In genomic region chr6:138403801-138404665, GRCh38 we compare ENCODE assay signal across 8 cellular contexts. TPM values are rescaled to one million over a fixed set of nuclear protein-coding genes. Genes with fewer than 3 reads are reported as not detected.
DNase-seq lines count a peak whose midpoint lies in the region; ATAC-seq, FAIRE-seq and TF ChIP-seq lines count a peak whose summit lies in the region.

TSS of gene HEBP2 (plus strand) at chr6:138404223. CDS start at chr6:138404496, 273 bp downstream.

- peak within 1 kb of the TSS; percentile 28; the same call in 1 of the 2 replicates for H3K27ac ChIP-seq in ACC112 (ENCODE audit: low read depth, low read length)

- H3K36me3 ChIP-seq in ACC112 (ENCODE audit: insufficient read depth, low read length) (peaks cover 12% of the 10 kb centered on the region; the same call in 1 of the 2 replicates), bronchial epithelial cell (ENCODE audit: control insufficient read depth, insufficient read depth, low read length) (peaks cover 14% of the 10 kb centered on the region)

- peak; percentile 61 for ATAC-seq in GM18873 (IDR thresholded peaks at IDR 0.05; ENCODE audit: low FRiP score, unreplicated experiment)
- ATAC-seq in HG03139 (IDR thresholded peaks at IDR 0.05; ENCODE audit: unreplicated experiment) = peak; percentile 68

- H2AFZ ChIP-seq in ACC112 (ENCODE audit: low read length, unreplicated experiment) = peak within 1 kb of the TSS; percentile 89

- H3K4me3 ChIP-seq in ACC112 (ENCODE audit: low read depth, low read length) = peak within 1 kb of the TSS; percentile 97
- peak within 1 kb of the TSS; percentile 84 for H3K4me3 ChIP-seq in WI38 (ENCODE audit: low read depth, low read length)
- peak within 1 kb of the TSS; percentile 76 for H3K4me3 ChIP-seq in bronchial epithelial cell (ENCODE audit: low read depth, low read length)

- no peak for FAIRE-seq in bronchial epithelial cell (lab: Jason Lieb, UNC)

- H3K27me3 ChIP-seq in ACC112 (ENCODE audit: insufficient read depth, low read length) (no peaks in the 10 kb centered on the region), bronchial epithelial cell (ENCODE audit: control insufficient read depth, insufficient read depth, low read length) (no peaks in the 10 kb centered on the region)

- peaks cover 7% of the 10 kb centered on the region for H3K4me1 ChIP-seq in ACC112 (ENCODE audit: control insufficient read depth, insufficient read depth, low read length, unreplicated experiment)

- DNase-seq in NCI-H2227 (lab: John Stamatoyannopoulos, UW; ENCODE audit: unreplicated experiment) = peak; percentile 44
- DNase-seq in bronchial epithelial cell (ENCODE audit: low read depth) = peak; percentile 83
- DNase-seq in iPS-NIHi7 (ENCODE audit: extremely low spot score) = peak; percentile 99
- DNase-seq in smooth muscle cell of the brain vasculature (ENCODE audit: low read depth, low spot score) = peak; percentile 32

- TF ChIP-seq CTCF in WI38 (IDR thresholded peaks at IDR 0.05; ENCODE audit: low read depth, low read length) (0 out of 2 replicates have a peak, but pooled peaks have one; percentile 23), bronchial epithelial cell (IDR thresholded peaks at IDR 0.05; ENCODE audit: insufficient read depth, low read length, severe bottlenecking) (peak; percentile 28)

- peaks cover 7% of the 10 kb centered on the region for H3K79me2 ChIP-seq in ACC112 (ENCODE audit: control insufficient read depth, insufficient read depth, low read length, unreplicated experiment)

RNA-seq across cellular contexts. Expression of gene HEBP2, which starts in this region (rescaled TPM):
- total RNA-seq in bronchial epithelial cell = 64.8 and 78.2 TPM in 2 replicates

Comparison
In these comparisons a context has a peak if more than half of its experiments do, and no peak if none do; other contexts are left out.
1. Peak in every context shown above with its lines: DNase-seq, ATAC-seq, H3K4me3 ChIP-seq and H3K27ac ChIP-seq.
2. DNase-seq: peak in every context shown above with its lines; median percentile 99 in iPS-NIHi7; 83 in bronchial epithelial cell; 44 in NCI-H2227; 32 in smooth muscle cell of the brain vasculature.